ENCODE assay signal across 6 cellular contexts in genomic region chr7:145875267-145875666, GRCh38.
"Had no signal": no experiment of that assay in that cellular context is flagged by ENCODE, and none has a peak within 500 bp of the region (broad histone marks: within the 10 kb centered on the region; RNA-seq: fewer than 3 reads in every experiment).

No MANE protein-coding gene starts in this region.

- H3K27ac ChIP-seq: HL-60 had no signal

- H3K4me3 ChIP-seq: K562 had no signal

- DNase-seq: IMR-90, KBM-7, KG1 had no signal

- ATAC-seq: HepG2, K562 had no signal
